ENCODE assay signal across 32 cellular contexts in genomic region chr1:110218739-110219138, GRCh38. TPM values are rescaled to one million over a fixed set of nuclear protein-coding genes. Genes with fewer than 3 reads are reported as not detected.
DNase-seq lines count a peak whose midpoint lies in the region; ATAC-seq and TF ChIP-seq lines count a peak whose summit lies in the region.
"Had no signal": no experiment of that assay in that cellular context is flagged by ENCODE, and none has a peak within 500 bp of the region (broad histone marks: within the 10 kb centered on the region; RNA-seq: fewer than 3 reads in every experiment).

No MANE protein-coding gene starts in this region.

- no peak overlapping the region for H3K4me3 ChIP-seq in DND-41 (ENCODE audit: low read depth in 1 of 2, low read length in 2 of 2)
- no peak overlapping the region for H3K4me3 ChIP-seq in CD8-positive, alpha-beta T cell (ENCODE audit: low read depth, low read length)
- H3K4me3 ChIP-seq in CD8-positive, alpha-beta memory T cell (ENCODE audit: low read length), result no peak overlapping the region
- H3K4me3 ChIP-seq: adrenal gland, body of pancreas, heart left ventricle, sigmoid colon, SK-N-MC, tibial artery had no signal

- no peaks in the 10 kb centered on the region for H3K27me3 ChIP-seq in DND-41 (ENCODE audit: insufficient read depth, low read length, poor library complexity)
- no peaks in the 10 kb centered on the region for H3K27me3 ChIP-seq in CD8-positive, alpha-beta T cell (ENCODE audit: insufficient read depth, low read length)
- no peaks in the 10 kb centered on the region for H3K27me3 ChIP-seq in CD8-positive, alpha-beta memory T cell (ENCODE audit: insufficient read depth, low read length, poor library complexity, severe bottlenecking)
- H3K27me3 ChIP-seq: adrenal gland, body of pancreas, foreskin keratinocyte, heart left ventricle, sigmoid colon, tibial artery had no signal

- H3K4me1 Mint-ChIP-seq in endothelial cell (ENCODE audit: unreplicated experiment), result peaks cover 35% of the 10 kb centered on the region
- no peaks in the 10 kb centered on the region for H3K4me1 Mint-ChIP-seq in nephron progenitor cell
- peaks cover 9% of the 10 kb centered on the region for H3K4me1 Mint-ChIP-seq in CD8-positive, alpha-beta T cell (ENCODE audit: low read depth)
- peaks cover 1 to 24% (median 13%) of the 10 kb centered on the region in 3 donors for H3K4me1 Mint-ChIP-seq in CD8-positive, alpha-beta memory T cell
- H3K4me1 Mint-ChIP-seq: activated naive CD4-positive, alpha-beta T cell treated with anti-CD3 and anti-CD28 coated beads, Interleukin-2, amount 10 ng/mL, durations not matched to agents 7 days and 5 days had no signal

- no peak overlapping the region for H2AFZ ChIP-seq in DND-41 (ENCODE audit: low read depth, low read length)

- intact Hi-C loops in CD8-positive, alpha-beta T cell (cut with DNase I, micrococcal nuclease), result no loop called here

- peaks cover 68% of the 10 kb centered on the region for H3K36me3 ChIP-seq in DND-41 (ENCODE audit: insufficient read depth, low read length)
- no peaks in the 10 kb centered on the region for H3K36me3 ChIP-seq in CD8-positive, alpha-beta T cell (ENCODE audit: insufficient read depth, low read length)
- no peaks in the 10 kb centered on the region for H3K36me3 ChIP-seq in CD8-positive, alpha-beta memory T cell (ENCODE audit: insufficient read depth, low read length)

- H3K9me3 Mint-ChIP-seq in endothelial cell (ENCODE audit: unreplicated experiment), result no peaks in the 10 kb centered on the region
- H3K9me3 Mint-ChIP-seq in nephron progenitor cell, result no peaks in the 10 kb centered on the region
- H3K9me3 Mint-ChIP-seq in CD8-positive, alpha-beta T cell, result no peaks in the 10 kb centered on the region
- H3K9me3 Mint-ChIP-seq in CD8-positive, alpha-beta memory T cell, result no peaks in the 10 kb centered on the region
- H3K9me3 Mint-ChIP-seq: activated CD4-positive, alpha-beta memory T cell treated with anti-CD3 and anti-CD28 coated beads, Interleukin-2, amount 10 ng/mL, durations not matched to agents 7 days and 5 days; activated naive CD4-positive, alpha-beta T cell treated with anti-CD3 and anti-CD28 coated beads, Interleukin-2, amount 10 ng/mL, durations not matched to agents 7 days and 5 days; activated T-helper 1 cell treated with anti-CD3 and anti-CD28 coated beads, Interleukin-12 subunit alpha, Interleukin-12 subunit beta, Interleukin-2, Interleukin-4 antibody, amounts not matched to agents 30 ng/mL and 10 ng/mL and 1 ng/mL, durations not matched to agents 14 hours and 24 hours and 36 hours; dendritic cell treated with granulocyte-macrophage colony-stimulating factor and Interleukin-4, amounts not matched to agents 40 ng/mL and 50 ng/mL, for 4 days; HFFc6 had no signal

- H3K27ac ChIP-seq in DND-41 (ENCODE audit: low read length), result no peak overlapping the region
- no peak overlapping the region for H3K27ac ChIP-seq in CD8-positive, alpha-beta T cell (ENCODE audit: low read depth, low read length)
- no peak overlapping the region for H3K27ac ChIP-seq in CD8-positive, alpha-beta memory T cell (ENCODE audit: low read depth, low read length)
- H3K27ac ChIP-seq: adrenal gland, foreskin keratinocyte, heart left ventricle, sigmoid colon, SK-N-MC, tibial artery had no signal

- no peaks in the 10 kb centered on the region for H3K9me3 ChIP-seq in DND-41 (ENCODE audit: insufficient read depth, low read length, severe bottlenecking)
- H3K9me3 ChIP-seq in CD8-positive, alpha-beta T cell (ENCODE audit: low read length), result no peaks in the 10 kb centered on the region
- H3K9me3 ChIP-seq in CD8-positive, alpha-beta memory T cell (ENCODE audit: low read length), result no peaks in the 10 kb centered on the region
- H3K9me3 ChIP-seq: adrenal gland, body of pancreas, Caco-2, heart left ventricle, sigmoid colon, tibial artery had no signal

- CTCF ChIA-PET in CD8-positive, alpha-beta T cell (lab: Charles Lee), result interaction anchor here (1.4 to 1.8 kb wide), 3 partner anchors 10 to 22 kb away, joined by 5 to 13 read pairs (median 6); no protein-coding TSS in a partner anchor
- CTCF ChIA-PET in CD8-positive, alpha-beta memory T cell (lab: Charles Lee), result interaction anchor here (1.2 kb wide), 1 partner anchor 94 kb away, joined by 8 read pairs; no protein-coding TSS in a partner anchor

- DNase-seq in DND-41 (no peak), endothelial cell (ENCODE audit: low spot score) (peak; percentile 38), nephron progenitor cell (peak; percentile 71), UCSD-AML1 (lab: John Stamatoyannopoulos, UW; ENCODE audit: unreplicated experiment) (no peak), SK-N-DZ (ENCODE audit: low spot score) (no peak)
- no peak for DNase-seq in CD8-positive, alpha-beta T cell
- DNase-seq in CD8-positive, alpha-beta memory T cell, result no peak
- DNase-seq: activated CD4-positive, alpha-beta memory T cell treated with anti-CD3 and anti-CD28 coated beads, Interleukin-2, amount 10 ng/mL, durations not matched to agents 7 days and 5 days; activated CD8-positive, alpha-beta memory T cell treated with anti-CD3 and anti-CD28 coated beads, Interleukin-2, amount 50 U/mL, for 4 hours; activated naive CD4-positive, alpha-beta T cell treated with anti-CD3 and anti-CD28 coated beads, Interleukin-2, amount 10 ng/mL, durations not matched to agents 7 days and 5 days; adrenal gland; body of pancreas; C1 segment of cervical spinal cord; foreskin keratinocyte; heart left ventricle; HFFc6; Karpas-422; kidney glomerular epithelial cell; NCI-H1417 treated with DMSO at 0.1 percent for 48 hours; NCI-H2029 treated with DMSO at 0.1 percent for 48 hours; NCI-H524 treated with DMSO at 0.1 percent for 48 hours; OCI-M1; sigmoid colon; stimulated activated CD4-positive, alpha-beta T cell treated with anti-CD3 and anti-CD28 coated beads, Interleukin-4, amount 100 ng/mL, for 4 hours; T-helper 17 cell; tibial artery had no signal

- H3K4me3 Mint-ChIP-seq in endothelial cell (ENCODE audit: unreplicated experiment) (no peak overlapping the region), nephron progenitor cell (no peak overlapping the region)
- H3K4me3 Mint-ChIP-seq in CD8-positive, alpha-beta T cell, result no peak overlapping the region
- no peak overlapping the region for H3K4me3 Mint-ChIP-seq in CD8-positive, alpha-beta memory T cell
- H3K4me3 Mint-ChIP-seq: activated CD4-positive, alpha-beta memory T cell treated with anti-CD3 and anti-CD28 coated beads, Interleukin-2, amount 10 ng/mL, durations not matched to agents 7 days and 5 days; activated naive CD4-positive, alpha-beta T cell treated with anti-CD3 and anti-CD28 coated beads, Interleukin-2, amount 10 ng/mL, durations not matched to agents 7 days and 5 days; activated T-helper 1 cell treated with anti-CD3 and anti-CD28 coated beads, Interleukin-12 subunit alpha, Interleukin-12 subunit beta, Interleukin-2, Interleukin-4 antibody, amounts not matched to agents 30 ng/mL and 10 ng/mL and 1 ng/mL, durations not matched to agents 14 hours and 24 hours and 36 hours; dendritic cell treated with granulocyte-macrophage colony-stimulating factor and Interleukin-4, amounts not matched to agents 40 ng/mL and 50 ng/mL, for 4 days; HFFc6; T-helper 17 cell had no signal

- H3K27me3 Mint-ChIP-seq in endothelial cell (ENCODE audit: unreplicated experiment), result peaks cover 7% of the 10 kb centered on the region
- peaks cover 31% of the 10 kb centered on the region for H3K27me3 Mint-ChIP-seq in nephron progenitor cell (ENCODE audit: low read depth, poor library complexity)
- no peaks in the 10 kb centered on the region for H3K27me3 Mint-ChIP-seq in CD8-positive, alpha-beta T cell (ENCODE audit: low read depth)
- no peaks in the 10 kb centered on the region for H3K27me3 Mint-ChIP-seq in CD8-positive, alpha-beta memory T cell
- H3K27me3 Mint-ChIP-seq: activated CD4-positive, alpha-beta memory T cell treated with anti-CD3 and anti-CD28 coated beads, Interleukin-2, amount 10 ng/mL, durations not matched to agents 7 days and 5 days; T-helper 17 cell had no signal

- TF ChIP-seq CTCF in DND-41 (IDR thresholded peaks at IDR 0.05; ENCODE audit: borderline replicate concordance, extremely low read depth, low read length, poor library complexity, severe bottlenecking), result no peak
- TF ChIP-seq CTCF in endothelial cell (IDR thresholded peaks at IDR 0.05; ENCODE audit: unreplicated experiment), result no peak
- no peak for TF ChIP-seq CTCF in nephron progenitor cell (IDR thresholded peaks at IDR 0.05)
- TF ChIP-seq CTCF in CD8-positive, alpha-beta T cell (IDR thresholded peaks at IDR 0.05), result no peak

- H3K36me3 Mint-ChIP-seq in endothelial cell (ENCODE audit: low read depth, unreplicated experiment) (peaks cover 16% of the 10 kb centered on the region), nephron progenitor cell (ENCODE audit: low read depth) (no peaks in the 10 kb centered on the region)
- peaks cover 11% of the 10 kb centered on the region for H3K36me3 Mint-ChIP-seq in CD8-positive, alpha-beta T cell
- H3K36me3 Mint-ChIP-seq in CD8-positive, alpha-beta memory T cell, result peaks cover 0 to 14% (median 0%) of the 10 kb centered on the region in 3 donors
- H3K36me3 Mint-ChIP-seq: activated naive CD4-positive, alpha-beta T cell treated with anti-CD3 and anti-CD28 coated beads, Interleukin-2, amount 10 ng/mL, durations not matched to agents 7 days and 5 days had no signal

- H3K27ac Mint-ChIP-seq in endothelial cell (ENCODE audit: unreplicated experiment), result no peak overlapping the region
- H3K27ac Mint-ChIP-seq in nephron progenitor cell, result no peak overlapping the region
- H3K27ac Mint-ChIP-seq in CD8-positive, alpha-beta T cell, result no peak overlapping the region
- H3K27ac Mint-ChIP-seq in CD8-positive, alpha-beta memory T cell, result peak overlapping the region in 1 of 8 donors; percentile 44
- H3K27ac Mint-ChIP-seq: activated CD4-positive, alpha-beta memory T cell treated with anti-CD3 and anti-CD28 coated beads, Interleukin-2, amount 10 ng/mL, durations not matched to agents 7 days and 5 days; activated naive CD4-positive, alpha-beta T cell treated with anti-CD3 and anti-CD28 coated beads, Interleukin-2, amount 10 ng/mL, durations not matched to agents 7 days and 5 days; activated T-helper 1 cell treated with anti-CD3 and anti-CD28 coated beads, Interleukin-12 subunit alpha, Interleukin-12 subunit beta, Interleukin-2, Interleukin-4 antibody, amounts not matched to agents 30 ng/mL and 10 ng/mL and 1 ng/mL, durations not matched to agents 14 hours and 24 hours and 36 hours; dendritic cell treated with granulocyte-macrophage colony-stimulating factor and Interleukin-4, amounts not matched to agents 40 ng/mL and 50 ng/mL, for 4 days; HFFc6 had no signal

- POLR2A ChIA-PET in CD8-positive, alpha-beta T cell (lab: Charles Lee), result no interaction called here
- POLR2A ChIA-PET in CD8-positive, alpha-beta memory T cell (lab: Charles Lee), result no interaction called here

- peak; percentile 65; the same call in 2 of the 3 replicates for ATAC-seq in DND-41 (ENCODE audit: insufficient read depth, low read depth)
- ATAC-seq in CD8-positive, alpha-beta T cell, result no peak
- ATAC-seq: body of pancreas, esophagus mucosa, foreskin keratinocyte, heart left ventricle, T-helper 17 cell had no signal

- peaks cover 25% of the 10 kb centered on the region for H3K79me2 ChIP-seq in DND-41 (ENCODE audit: insufficient read depth, low read length)

- H3K9ac ChIP-seq in DND-41 (ENCODE audit: low read depth, low read length), result no peak overlapping the region

- H4K20me1 ChIP-seq in DND-41 (ENCODE audit: insufficient read depth, low read length), result peaks cover 67% of the 10 kb centered on the region

- H3K4me1 ChIP-seq in DND-41 (ENCODE audit: insufficient read depth, low read length), result peaks cover 24% of the 10 kb centered on the region
- no peaks in the 10 kb centered on the region for H3K4me1 ChIP-seq in CD8-positive, alpha-beta T cell (ENCODE audit: insufficient read depth, low read length)
- H3K4me1 ChIP-seq in CD8-positive, alpha-beta memory T cell (ENCODE audit: insufficient read depth, low read length), result no peaks in the 10 kb centered on the region
- H3K4me1 ChIP-seq: Caco-2, foreskin keratinocyte, sigmoid colon had no signal

- no peak overlapping the region for H3K4me2 ChIP-seq in DND-41 (ENCODE audit: insufficient read depth, low read length)

RNA-seq across cellular contexts. Expression of gene KCNC4, which starts 8.6 kb away (rescaled TPM):
- 11.0 TPM for polyA plus RNA-seq in PFSK-1 (2012; ENCODE audit: insufficient read length, low read depth)
- 37.4 TPM for total RNA-seq in endothelial cell (ENCODE audit: unreplicated experiment)
- total RNA-seq in CD8-positive, alpha-beta T cell, result 10 to 100 TPM; 11.4 to 13.1 TPM
- total RNA-seq in CD8-positive, alpha-beta memory T cell, result 1 to 10 TPM; 6.4 to 8.4 TPM
- 2.0 TPM for polyA plus RNA-seq in CD8-positive, alpha-beta memory T cell
- 3.1 and 3.8 TPM in 2 replicates for polyA plus RNA-seq in SK-N-DZ (2014; cell fraction: cytosol; rRNA removed)
- 3.8 and 8.3 TPM in 2 replicates for polyA plus RNA-seq in SK-N-DZ (2014; cell fraction: nucleus; rRNA removed)

Comparison
In these comparisons a context has a peak if more than half of its experiments do, and no peak if none do; other contexts are left out.
1. DNase-seq: peak in endothelial cell (single experiment) and nephron progenitor cell (single experiment); none in DND-41 (single experiment), CD8-positive, alpha-beta T cell (0 of 7), CD8-positive, alpha-beta memory T cell (0 of 5), UCSD-AML1 (single experiment) and SK-N-DZ (single experiment).